Comparison of ENCODE assay signal across 3 cellular contexts in the genomic region with DNA sequence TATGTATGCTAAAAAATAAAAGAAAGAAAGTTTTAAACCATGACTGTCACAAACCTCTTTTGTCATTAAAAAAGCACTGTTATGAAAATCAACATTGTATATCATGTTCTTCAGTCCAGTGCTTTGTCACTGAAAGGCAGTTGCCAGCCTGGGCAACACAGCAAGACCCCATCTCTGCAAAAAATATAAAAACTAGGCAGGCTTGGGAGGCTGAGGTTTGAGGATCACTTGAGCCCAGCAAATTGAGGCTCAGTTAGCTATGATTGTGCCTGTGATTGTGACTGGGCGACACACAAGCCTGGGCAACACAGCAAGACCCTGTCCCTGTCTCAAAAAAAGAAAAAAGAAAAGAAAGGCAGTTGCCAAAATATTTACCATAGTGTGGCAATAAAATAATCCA.
TF ChIP-seq lines count a peak whose summit lies in the region.

No MANE protein-coding gene starts in this region.

TF ChIP-seq in HEK293, 187 proteins besides CTCF, POLR2A, EP300 and RAD21:
- no peak for TF ChIP-seq SETDB1 (IDR thresholded peaks at IDR 0.05; ENCODE audit: insufficient read length, low read length)
- TF ChIP-seq ZNF121 (tag by site-specific recombination; IDR thresholded peaks at IDR 0.05) = peak; percentile 66; the same call in 1 of the 2 replicates
TF ChIP-seq in HEK293: peak in this region for 1.

TF ChIP-seq in WTC11, 78 proteins besides CTCF, POLR2A, EP300 and RAD21:
- peak; percentile 95 for TF ChIP-seq ZNF121 (CRISPR knock-in tag; IDR thresholded peaks at IDR 0.05)
- TF ChIP-seq ZNF532 (CRISPR knock-in tag; IDR thresholded peaks at IDR 0.05; ENCODE audit: borderline replicate concordance) = no peak
- no peak for TF ChIP-seq NR2C2 (CRISPR knock-in tag; IDR thresholded peaks at IDR 0.05)
- TF ChIP-seq CDX4 (CRISPR knock-in tag; IDR thresholded peaks at IDR 0.05; ENCODE audit: borderline replicate concordance) = no peak

TF ChIP-seq in H1, 55 proteins besides CTCF, POLR2A, EP300 and RAD21:
- TF ChIP-seq SP2 (IDR thresholded peaks at IDR 0.05; ENCODE audit: low read length) (no peak), TAF1 (IDR thresholded peaks at IDR 0.05; ENCODE audit: low read depth, low read length) (no peak), SP1 (IDR thresholded peaks at IDR 0.05; ENCODE audit: low read depth, low read length) (no peak), POLR2AphosphoS5 (IDR thresholded peaks at IDR 0.05; ENCODE audit: low read depth, low read length) (no peak), SRF (IDR thresholded peaks at IDR 0.05; ENCODE audit: low read depth, low read length) (no peak), KDM1A (IDR thresholded peaks at IDR 0.05; ENCODE audit: borderline replicate concordance, low read length) (0 out of 2 replicates have a peak, but pooled peaks have one; percentile 19)
